Comparison of ENCODE assay signal across 11 cellular contexts in the genomic region with DNA sequence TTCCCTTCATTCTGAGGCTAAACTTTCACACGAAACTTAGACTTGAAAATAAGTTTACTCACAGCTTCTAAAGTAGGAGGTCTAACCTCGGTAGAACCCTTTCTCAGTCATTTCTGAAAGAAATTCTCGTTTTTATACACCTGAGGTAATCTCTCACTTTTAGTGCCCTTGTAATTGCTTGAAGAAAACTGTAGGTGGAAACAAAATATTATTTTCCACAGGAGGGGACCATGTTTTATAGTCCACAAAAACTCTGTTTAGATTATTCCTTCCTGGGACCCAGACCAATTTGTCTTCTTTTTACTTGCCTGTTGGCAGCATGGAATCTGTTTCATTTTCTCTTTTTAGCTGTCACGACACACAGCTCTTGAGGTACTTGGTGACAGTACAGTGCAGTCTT. TPM values are rescaled to one million over a fixed set of nuclear protein-coding genes. Genes with fewer than 3 reads are reported as not detected.
DNase-seq lines count a peak whose midpoint lies in the region; FAIRE-seq and TF ChIP-seq lines count a peak whose summit lies in the region.
"Had no signal": no experiment of that assay in that cellular context is flagged by ENCODE, and none has a peak within 500 bp of the region (broad histone marks: within the 10 kb centered on the region; RNA-seq: fewer than 3 reads in every experiment).

No MANE protein-coding gene starts in this region.

- in situ Hi-C loops in GM13976 (cut with MboI; ENCODE audit: low sequenced_read_pairs, unreplicated experiment) = no loop called here

- H3K4me1 ChIP-seq in kidney (ENCODE audit: control insufficient read depth in 1 of 2, insufficient read depth in 1 of 2, low read depth in 1 of 2, low read length in 2 of 2) (no peaks in the 10 kb centered on the region), breast epithelium (no peaks in the 10 kb centered on the region)

- H3K27me3 ChIP-seq in breast epithelium = no peaks in the 10 kb centered on the region

- H3K36me3 ChIP-seq in kidney (ENCODE audit: control insufficient read depth in 1 of 2, insufficient read depth in 2 of 2, low read length in 2 of 2) (no peaks in the 10 kb centered on the region), breast epithelium (no peaks in the 10 kb centered on the region)

- DNase-seq in AG10803 (ENCODE audit: low read depth) (no peak), GM13976 (ENCODE audit: low spot score) (peak; percentile 3), kidney (no peak), breast epithelium (ENCODE audit: low spot score in 2 of 2) (no peak), activated gamma-delta T cell treated with Interleukin-2 at 50 U/mL for 16 hours (no peak), mesenteric fat pad (ENCODE audit: low spot score) (no peak), HUDEP-2 (lab: John Stamatoyannopoulos, UW; ENCODE audit: unreplicated experiment in 76 of 76) (no peak)
- no peak for DNase-seq in activated T-helper 1 cell treated with anti-CD3 and anti-CD28 coated beads, Interleukin-12 subunit alpha, Interleukin-12 subunit beta, Interleukin-2, Interleukin-4 antibody, amounts not matched to agents 30 ng/mL and 10 ng/mL and 1 ng/mL, durations not matched to agents 14 hours and 24 hours and 36 hours (ENCODE audit: low spot score)
- DNase-seq: central memory CD4-positive, alpha-beta T cell; NCI-H510A; stimulated activated CD4-positive, alpha-beta T cell treated with anti-CD3 and anti-CD28 coated beads, Interleukin-4, amount 100 ng/mL, for 4 hours had no signal

- H3K9ac ChIP-seq in kidney (ENCODE audit: low read length in 2 of 2) = peak overlapping the region in 1 of 2 donors; percentile 96

- peaks cover 12% of the 10 kb centered on the region for H3K36me3 Mint-ChIP-seq in activated T-helper 1 cell treated with anti-CD3 and anti-CD28 coated beads, Interleukin-12 subunit alpha, Interleukin-12 subunit beta, Interleukin-2, Interleukin-4 antibody, amounts not matched to agents 30 ng/mL and 10 ng/mL and 1 ng/mL, durations not matched to agents 14 hours and 24 hours and 36 hours (ENCODE audit: low read depth)

- no peak for TF ChIP-seq POLR2A in breast epithelium (IDR thresholded peaks at IDR 0.05)

- intact Hi-C loops in activated T-helper 1 cell treated with anti-CD3 and anti-CD28 coated beads, Interleukin-12 subunit alpha, Interleukin-12 subunit beta, Interleukin-2, Interleukin-4 antibody, amounts not matched to agents 30 ng/mL and 10 ng/mL and 1 ng/mL, durations not matched to agents 14 hours and 24 hours and 36 hours (cut with micrococcal nuclease) = loop anchor here (1.0 to 10.0 kb wide), 11 partner anchors 98 to 832 kb away; a partner anchor contains a TSS
- intact Hi-C loops in kidney (cut with DNase I) (no loop called here), breast epithelium (cut with DNase I; ENCODE audit: low total_unique reads) (no loop called here)

- no peak for TF ChIP-seq CTCF in AG10803 (conservative IDR thresholded peaks at IDR 0.05; ENCODE audit: low read length)
- TF ChIP-seq CTCF in GM13976 (IDR thresholded peaks at IDR 0.05; ENCODE audit: borderline replicate concordance, control extremely low read depth, extremely low read depth, insufficient read depth, missing control alignments) = no peak
- no peak for TF ChIP-seq CTCF in kidney (IDR thresholded peaks at IDR 0.05; ENCODE audit: borderline replicate concordance, extremely low read depth, insufficient read depth)
- TF ChIP-seq CTCF in breast epithelium (IDR thresholded peaks at IDR 0.05) = no peak

- H3K4me3 Mint-ChIP-seq in activated T-helper 1 cell treated with anti-CD3 and anti-CD28 coated beads, Interleukin-12 subunit alpha, Interleukin-12 subunit beta, Interleukin-2, Interleukin-4 antibody, amounts not matched to agents 30 ng/mL and 10 ng/mL and 1 ng/mL, durations not matched to agents 14 hours and 24 hours and 36 hours = peak overlapping the region; percentile 94

- H3K4me3 ChIP-seq in AG10803 (ENCODE audit: low read length) (peak overlapping the region; percentile 81), kidney (ENCODE audit: low read length in 2 of 2) (peak overlapping the region; percentile 92 to 94), breast epithelium (peak overlapping the region in 1 of 3 donors; percentile 65)

- FAIRE-seq in kidney (lab: Jason Lieb, UNC) = no peak

- H3K4me1 Mint-ChIP-seq in activated T-helper 1 cell treated with anti-CD3 and anti-CD28 coated beads, Interleukin-12 subunit alpha, Interleukin-12 subunit beta, Interleukin-2, Interleukin-4 antibody, amounts not matched to agents 30 ng/mL and 10 ng/mL and 1 ng/mL, durations not matched to agents 14 hours and 24 hours and 36 hours (ENCODE audit: low read depth) = peaks cover 22% of the 10 kb centered on the region

- peak overlapping the region; percentile 94 for H3K27ac Mint-ChIP-seq in activated T-helper 1 cell treated with anti-CD3 and anti-CD28 coated beads, Interleukin-12 subunit alpha, Interleukin-12 subunit beta, Interleukin-2, Interleukin-4 antibody, amounts not matched to agents 30 ng/mL and 10 ng/mL and 1 ng/mL, durations not matched to agents 14 hours and 24 hours and 36 hours

- H3K27ac ChIP-seq in kidney (ENCODE audit: low read depth in 2 of 2, low read length in 2 of 2) = peak overlapping the region; percentile 87
- H3K27ac ChIP-seq in breast epithelium = no peak overlapping the region

- H3K27me3 Mint-ChIP-seq in activated T-helper 1 cell treated with anti-CD3 and anti-CD28 coated beads, Interleukin-12 subunit alpha, Interleukin-12 subunit beta, Interleukin-2, Interleukin-4 antibody, amounts not matched to agents 30 ng/mL and 10 ng/mL and 1 ng/mL, durations not matched to agents 14 hours and 24 hours and 36 hours (ENCODE audit: insufficient read depth) = no peaks in the 10 kb centered on the region

- H3K9me3 ChIP-seq in kidney (ENCODE audit: control insufficient read depth in 1 of 2, low read length in 2 of 2) (no peaks in the 10 kb centered on the region), breast epithelium (no peaks in the 10 kb centered on the region)

- H3K9me3 Mint-ChIP-seq in activated T-helper 1 cell treated with anti-CD3 and anti-CD28 coated beads, Interleukin-12 subunit alpha, Interleukin-12 subunit beta, Interleukin-2, Interleukin-4 antibody, amounts not matched to agents 30 ng/mL and 10 ng/mL and 1 ng/mL, durations not matched to agents 14 hours and 24 hours and 36 hours = peaks cover 4% of the 10 kb centered on the region

RNA-seq across cellular contexts. Expression of a gene that starts 0.9 kb away (rescaled TPM):
- total RNA-seq in activated T-helper 1 cell treated with anti-CD3 and anti-CD28 coated beads, Interleukin-12 subunit alpha, Interleukin-12 subunit beta, Interleukin-2, Interleukin-4 antibody, amounts not matched to agents 30 ng/mL and 10 ng/mL and 1 ng/mL, durations not matched to agents 14 hours and 24 hours and 36 hours = 79.0 and 81.7 TPM in 2 replicates
- total RNA-seq in kidney (not detected), breast epithelium (10 to 100 TPM in 1 of 3 donors, not detected in 2; 20.3 TPM), mesenteric fat pad (not detected)
- polyA plus RNA-seq in kidney (ENCODE audit: insufficient read depth, low read depth, low replicate concordance) = 71.3 TPM

Comparison
In these comparisons a context has a peak if more than half of its experiments do, and no peak if none do; other contexts are left out.
1. H3K27ac ChIP-seq: peak in kidney (2 of 2); none in breast epithelium (0 of 2).